ENCODE assay signal across 13 cellular contexts in genomic region chr14:81427348-81428058, GRCh38. TPM values are rescaled to one million over a fixed set of nuclear protein-coding genes. Genes with fewer than 3 reads are reported as not detected.
DNase-seq lines count a peak whose midpoint lies in the region; FAIRE-seq and TF ChIP-seq lines count a peak whose summit lies in the region.
"Had no signal": no experiment of that assay in that cellular context is flagged by ENCODE, and none has a peak within 500 bp of the region (broad histone marks: within the 10 kb centered on the region; RNA-seq: fewer than 3 reads in every experiment).

No MANE protein-coding gene starts in this region.

- intact Hi-C loops in esophagus squamous epithelium (cut with DNase I), result no loop called here

- H3K36me3 ChIP-seq in esophagus squamous epithelium (peaks cover 0 to 9% (median 3%) of the 10 kb centered on the region in 3 donors), MG63 (no peaks in the 10 kb centered on the region)

- no peak for FAIRE-seq in GM12891 (lab: Jason Lieb, UNC)
- FAIRE-seq: kidney had no signal

- WGBS in esophagus squamous epithelium, 2 donors, result 5 to 7% methylated on average over 7 to 8 of the region's 8 CpGs

- H3K9me3 ChIP-seq in esophagus squamous epithelium (no peaks in the 10 kb centered on the region), MG63 (no peaks in the 10 kb centered on the region)

- no peak overlapping the region for H3K27ac Mint-ChIP-seq in nephron progenitor cell
- H3K27ac Mint-ChIP-seq: activated B cell treated with CpG ODN at 0.5 μM for 24 hours had no signal

- H3K4me3 Mint-ChIP-seq in nephron progenitor cell, result no peak overlapping the region
- H3K4me3 Mint-ChIP-seq: activated B cell treated with CpG ODN at 0.5 μM for 24 hours had no signal

- no peak for TF ChIP-seq POLR2A in esophagus squamous epithelium (IDR thresholded peaks at IDR 0.05)
- no peak for TF ChIP-seq POLR2A in GM12891 (IDR thresholded peaks at IDR 0.05; ENCODE audit: low read depth, low read length)

- no peaks in the 10 kb centered on the region for H3K27me3 ChIP-seq in esophagus squamous epithelium
- H3K27me3 ChIP-seq in MG63, result no peaks in the 10 kb centered on the region

- no peaks in the 10 kb centered on the region for H3K36me3 Mint-ChIP-seq in nephron progenitor cell (ENCODE audit: low read depth)

- TF ChIP-seq CTCF in esophagus squamous epithelium (IDR thresholded peaks at IDR 0.05) (no peak), nephron progenitor cell (IDR thresholded peaks at IDR 0.05) (no peak)

- H3K27me3 Mint-ChIP-seq in nephron progenitor cell (ENCODE audit: low read depth, poor library complexity), result peaks cover 9% of the 10 kb centered on the region

- H3K4me3 ChIP-seq in esophagus squamous epithelium, result no peak overlapping the region
- H3K4me3 ChIP-seq in MG63, result no peak overlapping the region

- H3K4me1 ChIP-seq in esophagus squamous epithelium, result peaks cover 5 to 34% (median 11%) of the 10 kb centered on the region in 3 donors

- peaks cover 36% of the 10 kb centered on the region for H3K4me1 Mint-ChIP-seq in nephron progenitor cell
- H3K4me1 Mint-ChIP-seq: activated B cell treated with CpG ODN at 0.5 μM for 24 hours had no signal

- H3K9me3 Mint-ChIP-seq in nephron progenitor cell, result no peaks in the 10 kb centered on the region
- H3K9me3 Mint-ChIP-seq: activated B cell treated with CpG ODN at 0.5 μM for 24 hours had no signal

- H3K27ac ChIP-seq in esophagus squamous epithelium, result peak overlapping the region in 3 of 4 donors; percentile 16 to 50 (median 19)

- DNase-seq in GF-D8 (lab: John Stamatoyannopoulos, UW) (peak; percentile 67), NCI-H748 (lab: John Stamatoyannopoulos, UW; ENCODE audit: unreplicated experiment) (peak; percentile 73), esophagus squamous epithelium (lab: John Stamatoyannopoulos, UW) (no peak), nephron progenitor cell (peak; percentile 34), GM12891 (ENCODE audit: insufficient read length, low spot score) (no peak), MG63 (no peak), NCI-H774 (lab: John Stamatoyannopoulos, UW) (no peak)
- no peak for DNase-seq in activated T-cell treated with anti-CD3 and anti-CD28 coated beads, Interleukin-2, amount 50 U/mL, for 48 hours
- DNase-seq: activated B cell treated with CpG ODN at 0.5 μM for 24 hours; activated naive CD4-positive, alpha-beta T cell treated with anti-CD3 and anti-CD28 coated beads, Interleukin-2, amount 50 U/mL, for 16 hours; Calu3; effector CD8-positive, alpha-beta T cell; kidney had no signal

TF ChIP-seq in GM12891, 5 proteins besides CTCF, POLR2A, EP300 and RAD21:
- TF ChIP-seq PAX5 (IDR thresholded peaks at IDR 0.05; ENCODE audit: insufficient read depth, low read length, severe bottlenecking) (no peak), SPI1 (IDR thresholded peaks at IDR 0.05; ENCODE audit: low read depth, low read length) (no peak), POLR2AphosphoS5 (IDR thresholded peaks at IDR 0.05; ENCODE audit: low read depth, low read length) (no peak), POU2F2 (IDR thresholded peaks at IDR 0.05; ENCODE audit: low read depth, low read length) (no peak), TAF1 (IDR thresholded peaks at IDR 0.05; ENCODE audit: low read depth, low read length) (no peak)

RNA-seq across cellular contexts. Expression of gene STON2, which starts 27.4 kb away (rescaled TPM):
- 10 to 100 TPM; 58.7 to 71.6 (median 67.1) TPM for total RNA-seq in esophagus squamous epithelium
- polyA plus RNA-seq in GM12891 (2012; ENCODE audit: low read depth, missing spikeins), result 0.04 TPM
- total RNA-seq in MG63 (2014; rRNA removed; shearing (Covaris generic); ENCODE audit: low replicate concordance), result not detected in 2 replicates
- total RNA-seq: activated B cell treated with CpG ODN at 0.5 μM for 24 hours had no signal

Comparison
In these comparisons a context has a peak if more than half of its experiments do, and no peak if none do; other contexts are left out.
1. DNase-seq: peak in GF-D8 (single experiment), NCI-H748 (single experiment) and nephron progenitor cell (single experiment); none in esophagus squamous epithelium (single experiment), GM12891 (single experiment), MG63 (single experiment), activated T-cell treated with anti-CD3 and anti-CD28 coated beads, Interleukin-2, amount 50 U/mL, for 48 hours (0 of 2) and NCI-H774 (single experiment).
2. RNA of gene STON2, which starts 27.4 kb away (total RNA-seq): 58.7 to 71.6 TPM in esophagus squamous epithelium; not detected in MG63; every median in the first group is over 10 times any median in the second.